8 cellular contexts compared by ENCODE assay signal in the genomic region with DNA sequence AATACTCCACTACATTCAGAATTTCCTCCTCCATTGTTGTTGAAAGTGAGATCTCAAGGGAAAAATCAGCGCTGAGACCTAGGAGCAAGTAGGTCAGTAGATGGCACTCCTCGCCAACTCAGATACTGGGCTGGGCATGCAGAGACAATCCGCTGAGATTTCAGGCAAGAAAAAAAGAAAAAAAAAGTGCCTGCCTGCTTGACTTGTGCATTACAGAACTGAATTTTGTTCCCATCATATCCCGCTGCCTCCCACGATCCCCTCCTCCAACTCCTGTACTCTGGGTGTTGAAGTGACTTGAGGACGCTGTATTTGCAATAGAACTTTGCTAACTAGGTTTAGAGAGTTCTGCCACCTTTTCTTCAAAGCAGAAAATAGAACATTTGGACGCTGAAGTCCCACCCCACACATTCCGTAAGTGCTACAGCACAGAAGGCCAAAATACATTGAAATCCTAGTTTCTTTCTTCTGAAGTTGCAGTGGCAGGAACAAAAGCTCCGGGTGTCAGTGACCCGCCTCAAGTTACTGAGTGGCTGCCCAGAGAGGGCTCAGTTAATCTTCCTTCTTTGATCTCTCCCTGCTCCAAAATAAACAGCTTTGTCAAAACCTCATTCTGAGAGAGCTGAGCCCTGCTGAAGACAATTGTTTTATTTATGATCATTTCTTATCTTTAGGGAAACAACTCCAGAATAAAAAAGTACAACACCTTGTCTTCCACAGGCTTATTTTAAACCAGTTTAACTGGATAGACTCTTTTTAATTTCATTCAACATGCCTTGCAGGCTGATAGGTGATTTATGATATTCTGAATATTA.
DNase-seq lines count a peak whose midpoint lies in the region; ATAC-seq and TF ChIP-seq lines count a peak whose summit lies in the region.

No MANE protein-coding gene starts in this region.

- no peak overlapping the region for H3K9ac ChIP-seq in mammary epithelial cell (ENCODE audit: insufficient read depth, low read length)

- POLR2A ChIA-PET in CD8-positive, alpha-beta T cell (lab: Charles Lee), result interaction anchor here (1.4 kb wide), 1 partner anchor 57 kb away, joined by 3 read pairs; no protein-coding TSS in a partner anchor

- H3K79me2 ChIP-seq in mammary epithelial cell (ENCODE audit: insufficient read depth, low read length), result no peaks in the 10 kb centered on the region

- dilution Hi-C loops in mammary epithelial cell (cut with HindIII; ENCODE audit: low sequenced_read_pairs), result no loop called here

- no peaks in the 10 kb centered on the region for H3K9me3 Mint-ChIP-seq in CD8-positive, alpha-beta T cell
- no peaks in the 10 kb centered on the region for H3K9me3 Mint-ChIP-seq in immature natural killer cell

- no peaks in the 10 kb centered on the region for H3K27me3 Mint-ChIP-seq in CD8-positive, alpha-beta T cell (ENCODE audit: low read depth)
- peaks cover 1 to 5% (median 3%) of the 10 kb centered on the region in 3 donors for H3K27me3 Mint-ChIP-seq in immature natural killer cell (ENCODE audit: low read depth in 3 of 3)

- CTCF ChIA-PET in CD8-positive, alpha-beta T cell (lab: Charles Lee), result interaction anchor here (0.8 to 2.8 kb wide), 13 partner anchors 8 to 585 kb away, joined by 3 to 10 read pairs (median 4); no protein-coding TSS in a partner anchor
- CTCF ChIA-PET in mammary epithelial cell (lab: Charles Lee; ENCODE audit: low non-redundant PET), result no interaction called here

- peaks cover 66% of the 10 kb centered on the region for H3K36me3 Mint-ChIP-seq in CD8-positive, alpha-beta T cell
- H3K36me3 Mint-ChIP-seq in immature natural killer cell, result peaks cover 15 to 32% (median 16%) of the 10 kb centered on the region in 3 donors

- no peaks in the 10 kb centered on the region for H3K9me3 ChIP-seq in CD8-positive, alpha-beta T cell (ENCODE audit: low read length)
- H3K9me3 ChIP-seq in mammary epithelial cell (replicated peaks; ENCODE audit: insufficient read depth, low read length), result no peaks in the 10 kb centered on the region

- peak; percentile 75 for ATAC-seq in CD8-positive, alpha-beta T cell
- no peak for ATAC-seq in GM18498 (IDR thresholded peaks at IDR 0.05; ENCODE audit: unreplicated experiment)

- H3K4me1 ChIP-seq in CD8-positive, alpha-beta T cell (ENCODE audit: insufficient read depth, low read length), result peaks cover 8% of the 10 kb centered on the region
- H3K4me1 ChIP-seq in mammary epithelial cell (ENCODE audit: insufficient read depth, low read length), result peaks cover 9% of the 10 kb centered on the region

- H3K27ac Mint-ChIP-seq in CD8-positive, alpha-beta T cell, result no peak overlapping the region
- peak overlapping the region in 1 of 6 donors; percentile 42 for H3K27ac Mint-ChIP-seq in immature natural killer cell

- peak overlapping the region; percentile 54 for H2AFZ ChIP-seq in mammary epithelial cell (ENCODE audit: low read depth, low read length)

- peak; percentile 59 for TF ChIP-seq CTCF in CD8-positive, alpha-beta T cell (IDR thresholded peaks at IDR 0.05)
- TF ChIP-seq CTCF in GM20000 (IDR thresholded peaks at IDR 0.05; ENCODE audit: extremely low read depth, missing control alignments) (peak; percentile 46), mammary epithelial cell (conservative IDR thresholded peaks at IDR 0.05 in 1 of 2, IDR thresholded peaks at IDR 0.05 in 1 of 2; ENCODE audit: extremely low read depth in 1 of 2, insufficient read depth in 1 of 2, low read depth in 1 of 2, low read length in 2 of 2) (peak; percentile 85 to 89)

- H3K4me3 ChIP-seq in CD8-positive, alpha-beta T cell (ENCODE audit: low read depth, low read length), result no peak overlapping the region
- no peak overlapping the region for H3K4me3 ChIP-seq in mammary epithelial cell (replicated peaks in 1 of 3; ENCODE audit: insufficient read depth in 1 of 3, low read depth in 2 of 3, low read length in 3 of 3)

- H3K36me3 ChIP-seq in CD8-positive, alpha-beta T cell (ENCODE audit: insufficient read depth, low read length), result peaks cover 13% of the 10 kb centered on the region
- no peaks in the 10 kb centered on the region for H3K36me3 ChIP-seq in mammary epithelial cell (ENCODE audit: insufficient read depth, low read length)

- DNase-seq in CD8-positive, alpha-beta T cell, result peak; percentile 6 to 69 (median 40)
- peak; percentile 52 for DNase-seq in GM20000 (ENCODE audit: low spot score)
- DNase-seq in MV-4-11 (lab: John Stamatoyannopoulos, UW), result peak; percentile 3
- peak in 3 of 5 experiments; percentile 8 to 70 (median 9) for DNase-seq in T-helper 2 cell
- peak; percentile 70 for DNase-seq in mammary epithelial cell
- peak; percentile 10 to 20 (median 17) for DNase-seq in immature natural killer cell
- DNase-seq in stimulated activated CD4-positive, alpha-beta T cell treated with anti-CD3 and anti-CD28 coated beads, Interleukin-12 subunit alpha, Interleukin-12 subunit beta, amount 100 ng/mL, for 24 hours (ENCODE audit: low read depth in 2 of 2), result peak; percentile 28 to 32

- H3K4me2 ChIP-seq in mammary epithelial cell (ENCODE audit: insufficient read depth, low read depth, low read length), result peak overlapping the region; percentile 35

- in situ Hi-C loops in mammary epithelial cell (cut with MboI; ENCODE audit: low sequenced_read_pairs in 2 of 2), result loop anchor here (10.0 to 25.0 kb wide), 5 partner anchors 268 to 756 kb away; partner anchors contain the start of gene MLLT3 (in 1 of the 2)

- 20% methylated on average over 10 of the region's 10 CpGs for WGBS in mammary epithelial cell (ENCODE audit: low coverage, missing lambda C conversion rate)

- H3K27me3 ChIP-seq in CD8-positive, alpha-beta T cell (ENCODE audit: insufficient read depth, low read length), result no peaks in the 10 kb centered on the region
- H3K27me3 ChIP-seq in mammary epithelial cell (ENCODE audit: insufficient read depth, low read length), result no peaks in the 10 kb centered on the region

- H3K27ac ChIP-seq in CD8-positive, alpha-beta T cell (ENCODE audit: low read depth, low read length), result no peak overlapping the region
- H3K27ac ChIP-seq in mammary epithelial cell (ENCODE audit: insufficient read depth, low read depth, low read length), result no peak overlapping the region

- intact Hi-C loops in CD8-positive, alpha-beta T cell (cut with DNase I, micrococcal nuclease), result loop anchor here (1.0 to 10.0 kb wide), 9 partner anchors 266 to 755 kb away; partner anchors contain the start of gene MLLT3 (in 2 of the 2)
- intact Hi-C loops in mammary epithelial cell (cut with micrococcal nuclease), result loop anchor here (1.0 to 5.0 kb wide), 9 partner anchors 119 to 754 kb away; partner anchors contain the start of gene MLLT3

- peaks cover 39% of the 10 kb centered on the region for H3K4me1 Mint-ChIP-seq in CD8-positive, alpha-beta T cell (ENCODE audit: low read depth)
- H3K4me1 Mint-ChIP-seq in immature natural killer cell, result no peaks in the 10 kb centered on the region

- H4K20me1 ChIP-seq in mammary epithelial cell (ENCODE audit: insufficient read depth, low read length), result no peaks in the 10 kb centered on the region

- no TSS peak for BruUV-seq in mammary epithelial cell (replicated peaks; lab: Mats Ljungman, UMichigan)

- no peak overlapping the region for H3K4me3 Mint-ChIP-seq in CD8-positive, alpha-beta T cell
- no peak overlapping the region for H3K4me3 Mint-ChIP-seq in immature natural killer cell

Comparison
In these comparisons a context has a peak if more than half of its experiments do, and no peak if none do; other contexts are left out.
1. DNase-seq: peak in every context shown above with its lines; median percentile 70 in mammary epithelial cell; 52 in GM20000; 40 in CD8-positive, alpha-beta T cell; 30 in stimulated activated CD4-positive, alpha-beta T cell treated with anti-CD3 and anti-CD28 coated beads, Interleukin-12 subunit alpha, Interleukin-12 subunit beta, amount 100 ng/mL, for 24 hours; 17 in immature natural killer cell; 9 in T-helper 2 cell; 3 in MV-4-11.